In genomic region chr11:75635009-75635909, GRCh38 we compare ENCODE assay signal across 13 cellular contexts. TPM values are rescaled to one million over a fixed set of nuclear protein-coding genes. Genes with fewer than 3 reads are reported as not detected.
DNase-seq lines count a peak whose midpoint lies in the region; TF ChIP-seq lines count a peak whose summit lies in the region.
"Had no signal": no experiment of that assay in that cellular context is flagged by ENCODE, and none has a peak within 500 bp of the region (broad histone marks: within the 10 kb centered on the region; RNA-seq: fewer than 3 reads in every experiment).

No MANE protein-coding gene starts in this region.

- H3K9me3 Mint-ChIP-seq in nephron progenitor cell (no peaks in the 10 kb centered on the region), osteocyte (ENCODE audit: unreplicated experiment) (no peaks in the 10 kb centered on the region)
- H3K9me3 Mint-ChIP-seq: natural killer cell treated with Interleukin-12 subunit alpha and Interleukin-12 subunit beta and Interleukin-15 and Interleukin-18, amount 100 ng/mL, for 72 hours had no signal

- TF ChIP-seq CTCF in nephron progenitor cell (IDR thresholded peaks at IDR 0.05) (no peak), osteocyte (IDR thresholded peaks at IDR 0.05) (no peak)

- H3K4me3 Mint-ChIP-seq in nephron progenitor cell = no peak overlapping the region
- no peak overlapping the region for H3K4me3 Mint-ChIP-seq in osteocyte (ENCODE audit: unreplicated experiment)
- H3K4me3 Mint-ChIP-seq: natural killer cell treated with Interleukin-12 subunit alpha and Interleukin-12 subunit beta and Interleukin-15 and Interleukin-18, amount 100 ng/mL, for 72 hours; T-helper 17 cell had no signal

- DNase-seq in DMS53 (lab: John Stamatoyannopoulos, UW) (peak; percentile 78), NCI-H1417 treated with DMSO at 0.1 percent for 48 hours (lab: John Stamatoyannopoulos, UW) (peak; percentile 63), dedifferentiated amniotic fluid mesenchymal stem cell (ENCODE audit: extremely low spot score) (peak; percentile 47), nephron progenitor cell (peak; percentile 21), osteocyte (ENCODE audit: extremely low spot score, unreplicated experiment) (no peak), cerebellar nuclear complex (lab: John Stamatoyannopoulos, UW) (no peak), GM19238 (ENCODE audit: insufficient read length, low spot score) (no peak), NCI-H526 treated with DMSO at 0.1 percent for 48 hours (lab: John Stamatoyannopoulos, UW) (no peak)
- DNase-seq: activated T-cell treated with anti-CD3 and anti-CD28 coated beads, Interleukin-2, amount 50 U/mL, for 48 hours; GDM1; NCI-H1048; T-helper 17 cell had no signal

- H3K27me3 Mint-ChIP-seq in nephron progenitor cell (ENCODE audit: low read depth, poor library complexity) (peaks cover 91% of the 10 kb centered on the region), osteocyte (ENCODE audit: unreplicated experiment) (peaks cover 70% of the 10 kb centered on the region)

- peaks cover 56% of the 10 kb centered on the region for H3K4me1 Mint-ChIP-seq in nephron progenitor cell
- H3K4me1 Mint-ChIP-seq in osteocyte (ENCODE audit: unreplicated experiment) = peaks cover 4% of the 10 kb centered on the region

- H3K36me3 Mint-ChIP-seq in nephron progenitor cell (ENCODE audit: low read depth) = no peaks in the 10 kb centered on the region
- no peaks in the 10 kb centered on the region for H3K36me3 Mint-ChIP-seq in osteocyte (ENCODE audit: unreplicated experiment)
- H3K36me3 Mint-ChIP-seq: natural killer cell treated with Interleukin-12 subunit alpha and Interleukin-12 subunit beta and Interleukin-15 and Interleukin-18, amount 100 ng/mL, for 72 hours had no signal

- H3K27ac Mint-ChIP-seq in nephron progenitor cell = no peak overlapping the region
- H3K27ac Mint-ChIP-seq in osteocyte (ENCODE audit: unreplicated experiment) = no peak overlapping the region
- H3K27ac Mint-ChIP-seq: natural killer cell treated with Interleukin-12 subunit alpha and Interleukin-12 subunit beta and Interleukin-15 and Interleukin-18, amount 100 ng/mL, for 72 hours; T-helper 17 cell had no signal

RNA-seq across cellular contexts. Expression of gene MAP6, which starts 33.6 kb away (rescaled TPM):
- 2.3 and 3.0 TPM in 2 replicates for total RNA-seq in osteocyte

Comparison
In these comparisons a context has a peak if more than half of its experiments do, and no peak if none do; other contexts are left out.
1. DNase-seq: peak in DMS53 (single experiment), NCI-H1417 treated with DMSO at 0.1 percent for 48 hours (single experiment), dedifferentiated amniotic fluid mesenchymal stem cell (single experiment) and nephron progenitor cell (single experiment); none in osteocyte (single experiment), cerebellar nuclear complex (0 of 2), GM19238 (single experiment) and NCI-H526 treated with DMSO at 0.1 percent for 48 hours (single experiment).